In genomic region chr14:74457511-74457910, GRCh38 we compare ENCODE assay signal across 28 cellular contexts. TPM values are rescaled to one million over a fixed set of nuclear protein-coding genes. Genes with fewer than 3 reads are reported as not detected.
"Had no signal": no experiment of that assay in that cellular context is flagged by ENCODE, and none has a peak within 500 bp of the region (broad histone marks: within the 10 kb centered on the region; RNA-seq: fewer than 3 reads in every experiment).

No MANE protein-coding gene starts in this region.

- H3K4me1 Mint-ChIP-seq: activated CD4-positive, alpha-beta memory T cell treated with anti-CD3 and anti-CD28 coated beads, Interleukin-2, amount 10 ng/mL, durations not matched to agents 7 days and 5 days; activated CD4-positive, alpha-beta T cell treated with anti-CD3 and anti-CD28 coated beads, Interleukin-2, amount 10 ng/mL, durations not matched to agents 24 days and 14 days; activated naive CD4-positive, alpha-beta T cell treated with anti-CD3 and anti-CD28 coated beads, Interleukin-2, amount 50 U/mL, for 24 hours; memory B cell had no signal

- H3K27me3 Mint-ChIP-seq: activated naive CD4-positive, alpha-beta T cell treated with anti-CD3 and anti-CD28 coated beads, Interleukin-2, amount 50 U/mL, for 24 hours had no signal

- H3K27me3 ChIP-seq: body of pancreas, cardiac muscle cell, hepatocyte, suprapubic skin, tibial nerve had no signal

- H3K9me3 ChIP-seq: suprapubic skin, tibial nerve had no signal

- H3K4me3 ChIP-seq: body of pancreas, cardiac muscle cell, hepatocyte, stomach, suprapubic skin, tibial nerve had no signal

- H3K4me3 Mint-ChIP-seq: activated CD4-positive, alpha-beta memory T cell treated with anti-CD3 and anti-CD28 coated beads, Interleukin-2, amount 10 ng/mL, durations not matched to agents 7 days and 5 days; activated CD4-positive, alpha-beta T cell treated with anti-CD3 and anti-CD28 coated beads, Interleukin-2, amount 10 ng/mL, durations not matched to agents 24 days and 14 days; activated naive CD4-positive, alpha-beta T cell treated with anti-CD3 and anti-CD28 coated beads, Interleukin-2, amount 50 U/mL, for 24 hours; activated T-helper 1 cell treated with anti-CD3 and anti-CD28 coated beads, Interleukin-12 subunit alpha, Interleukin-12 subunit beta, Interleukin-2, Interleukin-4 antibody, amounts not matched to agents 30 ng/mL and 10 ng/mL and 1 ng/mL, durations not matched to agents 14 hours and 24 hours and 36 hours; memory B cell; nephron; stimulated activated memory B cell treated with anti-CD40 and anti-IgM and Interleukin-4, amounts not matched to agents 10 μg/mL and 1 μg/mL and 100 μg/mL, for 72 hours; T-helper 17 cell had no signal

- H3K27ac Mint-ChIP-seq: activated CD4-positive, alpha-beta memory T cell treated with anti-CD3 and anti-CD28 coated beads, Interleukin-2, amount 10 ng/mL, durations not matched to agents 7 days and 5 days; activated CD4-positive, alpha-beta T cell treated with anti-CD3 and anti-CD28 coated beads, Interleukin-2, amount 10 ng/mL, durations not matched to agents 24 days and 14 days; activated naive CD4-positive, alpha-beta T cell treated with anti-CD3 and anti-CD28 coated beads, Interleukin-2, amount 50 U/mL, for 24 hours; activated T-helper 1 cell treated with anti-CD3 and anti-CD28 coated beads, Interleukin-12 subunit alpha, Interleukin-12 subunit beta, Interleukin-2, Interleukin-4 antibody, amounts not matched to agents 30 ng/mL and 10 ng/mL and 1 ng/mL, durations not matched to agents 14 hours and 24 hours and 36 hours; memory B cell; nephron; stimulated activated memory B cell treated with anti-CD40 and anti-IgM and Interleukin-4, amounts not matched to agents 10 μg/mL and 1 μg/mL and 100 μg/mL, for 72 hours; T-helper 17 cell had no signal

- H3K36me3 ChIP-seq: cardiac muscle cell, stomach, suprapubic skin, tibial nerve had no signal

- H3K36me3 Mint-ChIP-seq: stimulated activated memory B cell treated with anti-CD40 and anti-IgM and Interleukin-4, amounts not matched to agents 10 μg/mL and 1 μg/mL and 100 μg/mL, for 72 hours had no signal

- H3K4me1 ChIP-seq: body of pancreas, stomach, tibial nerve had no signal

- ATAC-seq: body of pancreas; sciatic nerve; stimulated activated memory B cell treated with anti-CD40 and anti-IgM and Interleukin-4, amounts not matched to agents 10 μg/mL and 1 μg/mL and 100 μg/mL, for 72 hours; T-helper 17 cell had no signal

- DNase-seq: activated CD4-positive, alpha-beta memory T cell treated with anti-CD3 and anti-CD28 coated beads, Interleukin-2, amount 10 ng/mL, durations not matched to agents 7 days and 5 days; activated CD4-positive, alpha-beta T cell treated with anti-CD3 and anti-CD28 coated beads, Interleukin-2, amount 10 ng/mL, durations not matched to agents 24 days and 14 days; activated gamma-delta T cell; anterior cingulate cortex; body of pancreas; cortex of kidney; erythroblast; foreskin fibroblast; occipital lobe; posterior cingulate gyrus; small intestine; stimulated activated CD4-positive, alpha-beta T cell treated with anti-CD3 and anti-CD28 coated beads, Interleukin-2, amount 100 ng/mL, for 24 hours; stomach; T-helper 17 cell had no signal

- H3K9me3 Mint-ChIP-seq: activated CD4-positive, alpha-beta memory T cell treated with anti-CD3 and anti-CD28 coated beads, Interleukin-2, amount 10 ng/mL, durations not matched to agents 7 days and 5 days; activated CD4-positive, alpha-beta T cell treated with anti-CD3 and anti-CD28 coated beads, Interleukin-2, amount 10 ng/mL, durations not matched to agents 24 days and 14 days; activated naive CD4-positive, alpha-beta T cell treated with anti-CD3 and anti-CD28 coated beads, Interleukin-2, amount 50 U/mL, for 24 hours; activated T-helper 1 cell treated with anti-CD3 and anti-CD28 coated beads, Interleukin-12 subunit alpha, Interleukin-12 subunit beta, Interleukin-2, Interleukin-4 antibody, amounts not matched to agents 30 ng/mL and 10 ng/mL and 1 ng/mL, durations not matched to agents 14 hours and 24 hours and 36 hours had no signal

- H3K27ac ChIP-seq: body of pancreas, cardiac muscle cell, hepatocyte, stomach, suprapubic skin, tibial nerve had no signal

- H3K4me2 ChIP-seq: hepatocyte had no signal

RNA-seq across cellular contexts. Expression of gene SYNDIG1L, which starts 31.5 kb away (rescaled TPM):
- total RNA-seq: activated CD4-positive, alpha-beta memory T cell treated with anti-CD3 and anti-CD28 coated beads, Interleukin-2, amount 10 ng/mL, durations not matched to agents 7 days and 5 days; activated CD4-positive, alpha-beta T cell treated with anti-CD3 and anti-CD28 coated beads, Interleukin-2, amount 10 ng/mL, durations not matched to agents 24 days and 14 days; activated T-helper 1 cell treated with anti-CD3 and anti-CD28 coated beads, Interleukin-12 subunit alpha, Interleukin-12 subunit beta, Interleukin-2, Interleukin-4 antibody, amounts not matched to agents 30 ng/mL and 10 ng/mL and 1 ng/mL, durations not matched to agents 14 hours and 24 hours and 36 hours; fibroblast of lung; hepatocyte; mononuclear cell; renal cortical epithelial cell; stomach; T-helper 17 cell; tibial nerve; urinary bladder had no signal
